ENCODE assay signal across 10 cellular contexts in the genomic region with DNA sequence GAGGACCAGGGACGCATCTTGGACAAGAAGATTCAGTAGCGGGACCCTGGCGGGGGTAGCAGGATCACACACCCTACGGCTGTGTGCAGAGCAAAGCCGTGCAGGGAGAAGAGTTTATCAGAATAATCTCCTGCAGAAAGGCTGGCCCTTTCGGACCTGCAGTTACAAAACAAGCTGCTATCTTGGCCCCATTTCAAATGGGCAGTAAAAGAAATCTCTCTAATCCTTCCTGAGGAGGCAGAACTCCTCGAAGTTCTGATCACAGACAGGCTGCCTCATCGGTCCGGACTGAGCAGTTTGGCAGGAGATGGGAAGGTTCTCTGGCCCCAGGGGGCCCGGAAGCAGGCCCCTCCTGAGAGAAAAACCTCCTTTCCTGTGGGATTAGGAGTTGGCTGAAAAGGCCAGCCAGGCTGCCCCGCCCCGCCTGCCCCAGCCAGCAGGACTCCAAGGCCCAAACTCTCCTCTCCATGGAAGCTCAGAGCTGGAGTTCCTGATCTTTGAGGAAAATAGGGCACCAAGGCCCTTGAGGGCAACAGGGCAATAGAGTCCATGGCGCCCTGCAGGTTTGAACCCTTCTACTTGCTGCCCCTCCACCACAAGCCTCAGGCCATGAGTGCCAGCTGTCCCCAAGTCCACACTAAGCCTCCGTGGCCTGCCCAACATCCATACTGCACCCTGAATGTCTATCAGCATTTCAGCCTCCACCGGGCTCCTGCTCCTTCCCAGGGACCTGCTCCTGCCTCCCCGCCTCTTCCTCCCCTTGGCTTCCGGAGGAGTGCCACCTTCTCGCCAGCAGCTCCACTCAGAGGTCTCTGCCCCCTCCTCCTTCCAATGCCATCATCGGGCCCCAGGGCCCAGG.
A peak's percentile ranks its signal among the peaks of the same experiment; 100 is the strongest.
DNase-seq lines count a peak whose midpoint lies in the region; ATAC-seq and TF ChIP-seq lines count a peak whose summit lies in the region.
"Had no signal": no experiment of that assay in that cellular context is flagged by ENCODE, and none has a peak within 500 bp of the region (broad histone marks: within the 10 kb centered on the region; RNA-seq: fewer than 3 reads in every experiment).

No MANE protein-coding gene starts in this region.

- peaks cover 64% of the 10 kb centered on the region for H3K4me1 ChIP-seq in lower lobe of right lung
- H3K4me1 ChIP-seq in aorta (ENCODE audit: control insufficient read depth in 1 of 2, insufficient read depth in 2 of 2, low read length in 2 of 2), result peaks cover 0 to 3% of the 10 kb centered on the region in 2 donors

- peaks cover 56% of the 10 kb centered on the region for H3K36me3 Mint-ChIP-seq in stimulated activated naive CD8-positive, alpha-beta T cell treated with anti-CD3 and anti-CD28 coated beads, Interleukin-15, Interleukin-2, amounts not matched to agents 100 ng/mL and 50 ng/mL, for 24 hours (ENCODE audit: low read depth)

- no peak overlapping the region for H3K4me3 Mint-ChIP-seq in stimulated activated naive CD8-positive, alpha-beta T cell treated with anti-CD3 and anti-CD28 coated beads, Interleukin-15, Interleukin-2, amounts not matched to agents 100 ng/mL and 50 ng/mL, for 24 hours
- H3K4me3 Mint-ChIP-seq in stimulated activated naive CD8-positive, alpha-beta T cell treated with anti-CD3 and anti-CD28 coated beads, Interleukin-15, amount 100 ng/mL, for 72 hours, result no peak overlapping the region

- H3K9me3 Mint-ChIP-seq in stimulated activated naive CD8-positive, alpha-beta T cell treated with anti-CD3 and anti-CD28 coated beads, Interleukin-15, Interleukin-2, amounts not matched to agents 100 ng/mL and 50 ng/mL, for 24 hours, result no peaks in the 10 kb centered on the region
- no peaks in the 10 kb centered on the region for H3K9me3 Mint-ChIP-seq in stimulated activated naive CD8-positive, alpha-beta T cell treated with anti-CD3 and anti-CD28 coated beads, Interleukin-15, amount 100 ng/mL, for 72 hours

- peaks cover 27% of the 10 kb centered on the region for H3K4me1 Mint-ChIP-seq in stimulated activated naive CD8-positive, alpha-beta T cell treated with anti-CD3 and anti-CD28 coated beads, Interleukin-15, Interleukin-2, amounts not matched to agents 100 ng/mL and 50 ng/mL, for 24 hours (ENCODE audit: low read depth)
- H3K4me1 Mint-ChIP-seq in stimulated activated naive CD8-positive, alpha-beta T cell treated with anti-CD3 and anti-CD28 coated beads, Interleukin-15, amount 100 ng/mL, for 72 hours, result peaks cover 20% of the 10 kb centered on the region

- no peaks in the 10 kb centered on the region for H3K27me3 ChIP-seq in lower lobe of right lung (ENCODE audit: low read depth)
- no peaks in the 10 kb centered on the region for H3K27me3 ChIP-seq in aorta (ENCODE audit: control insufficient read depth in 1 of 2, insufficient read depth in 2 of 2, low read length in 1 of 2)

- no peaks in the 10 kb centered on the region for H3K27me3 Mint-ChIP-seq in stimulated activated naive CD8-positive, alpha-beta T cell treated with anti-CD3 and anti-CD28 coated beads, Interleukin-15, Interleukin-2, amounts not matched to agents 100 ng/mL and 50 ng/mL, for 24 hours
- no peaks in the 10 kb centered on the region for H3K27me3 Mint-ChIP-seq in stimulated activated naive CD8-positive, alpha-beta T cell treated with anti-CD3 and anti-CD28 coated beads, Interleukin-15, amount 100 ng/mL, for 72 hours

- intact Hi-C loops in lower lobe of right lung (cut with DNase I) (no loop called here), aorta (cut with DNase I) (no loop called here)

- ATAC-seq in stimulated activated naive CD8-positive, alpha-beta T cell treated with anti-CD3 and anti-CD28 coated beads, Interleukin-15, amount 100 ng/mL, for 72 hours, result no peak
- no peak for ATAC-seq in lower lobe of right lung
- peak; percentile 58 for ATAC-seq in aorta (ENCODE audit: low FRiP score)
- ATAC-seq in HG03432 (IDR thresholded peaks at IDR 0.05; ENCODE audit: unreplicated experiment), result no peak
- ATAC-seq in HG03175 (IDR thresholded peaks at IDR 0.05; ENCODE audit: unreplicated experiment), result no peak

- H3K9me3 ChIP-seq in lower lobe of right lung (no peaks in the 10 kb centered on the region), aorta (ENCODE audit: control insufficient read depth, low read length) (no peaks in the 10 kb centered on the region)

- 36 to 41% methylated on average over 19 of the region's 19 CpGs for WGBS in aorta, 2 donors

- peak overlapping the region; percentile 14 for H3K27ac ChIP-seq in lower lobe of right lung
- H3K27ac ChIP-seq in aorta (ENCODE audit: low read depth in 1 of 2, low read length in 2 of 2), result peak overlapping the region; percentile 15 to 49

- TF ChIP-seq CTCF in cardiac fibroblast (IDR thresholded peaks at IDR 0.05; ENCODE audit: low read depth, low read length) (no peak), lower lobe of right lung (IDR thresholded peaks at IDR 0.05) (no peak)

- H3K4me3 ChIP-seq in cardiac fibroblast (replicated peaks in 1 of 2; ENCODE audit: low read depth in 2 of 2, low read length in 2 of 2) (no peak overlapping the region), lower lobe of right lung (no peak overlapping the region), aorta (ENCODE audit: low read length in 2 of 2) (no peak overlapping the region)

- DNase-seq in stimulated activated naive CD8-positive, alpha-beta T cell treated with anti-CD3 and anti-CD28 coated beads, Interleukin-15, amount 100 ng/mL, for 72 hours, result no peak
- DNase-seq in cardiac fibroblast (ENCODE audit: low read depth in 2 of 2), result peak; percentile 34 to 90
- DNase-seq in lower lobe of right lung, result no peak
- peak; percentile 52 to 73 for DNase-seq in aorta
- DNase-seq in AG08396 (ENCODE audit: low spot score), result no peak
- DNase-seq: activated T-cell treated with anti-CD3 and anti-CD28 coated beads, Interleukin-2, amount 50 U/mL, for 48 hours; IMR-90 had no signal

- H3K36me3 ChIP-seq in lower lobe of right lung (peaks cover 31% of the 10 kb centered on the region), aorta (ENCODE audit: control insufficient read depth in 1 of 2, insufficient read depth in 2 of 2, low read length in 1 of 2) (peaks cover 0 to under 1% of the 10 kb centered on the region in 2 donors)

- H3K27ac Mint-ChIP-seq in stimulated activated naive CD8-positive, alpha-beta T cell treated with anti-CD3 and anti-CD28 coated beads, Interleukin-15, Interleukin-2, amounts not matched to agents 100 ng/mL and 50 ng/mL, for 24 hours, result peak overlapping the region; percentile 71
- H3K27ac Mint-ChIP-seq in stimulated activated naive CD8-positive, alpha-beta T cell treated with anti-CD3 and anti-CD28 coated beads, Interleukin-15, amount 100 ng/mL, for 72 hours, result peak overlapping the region in 1 of 2 donors; percentile 7

Comparison
In these comparisons a context has a peak if more than half of its experiments do, and no peak if none do; other contexts are left out.
1. DNase-seq: peak in cardiac fibroblast (2 of 2) and aorta (2 of 2); none in stimulated activated naive CD8-positive, alpha-beta T cell treated with anti-CD3 and anti-CD28 coated beads, Interleukin-15, amount 100 ng/mL, for 72 hours (0 of 2), lower lobe of right lung (single experiment) and AG08396 (single experiment).